1 cellular context compared by ENCODE assay signal in the genomic region with DNA sequence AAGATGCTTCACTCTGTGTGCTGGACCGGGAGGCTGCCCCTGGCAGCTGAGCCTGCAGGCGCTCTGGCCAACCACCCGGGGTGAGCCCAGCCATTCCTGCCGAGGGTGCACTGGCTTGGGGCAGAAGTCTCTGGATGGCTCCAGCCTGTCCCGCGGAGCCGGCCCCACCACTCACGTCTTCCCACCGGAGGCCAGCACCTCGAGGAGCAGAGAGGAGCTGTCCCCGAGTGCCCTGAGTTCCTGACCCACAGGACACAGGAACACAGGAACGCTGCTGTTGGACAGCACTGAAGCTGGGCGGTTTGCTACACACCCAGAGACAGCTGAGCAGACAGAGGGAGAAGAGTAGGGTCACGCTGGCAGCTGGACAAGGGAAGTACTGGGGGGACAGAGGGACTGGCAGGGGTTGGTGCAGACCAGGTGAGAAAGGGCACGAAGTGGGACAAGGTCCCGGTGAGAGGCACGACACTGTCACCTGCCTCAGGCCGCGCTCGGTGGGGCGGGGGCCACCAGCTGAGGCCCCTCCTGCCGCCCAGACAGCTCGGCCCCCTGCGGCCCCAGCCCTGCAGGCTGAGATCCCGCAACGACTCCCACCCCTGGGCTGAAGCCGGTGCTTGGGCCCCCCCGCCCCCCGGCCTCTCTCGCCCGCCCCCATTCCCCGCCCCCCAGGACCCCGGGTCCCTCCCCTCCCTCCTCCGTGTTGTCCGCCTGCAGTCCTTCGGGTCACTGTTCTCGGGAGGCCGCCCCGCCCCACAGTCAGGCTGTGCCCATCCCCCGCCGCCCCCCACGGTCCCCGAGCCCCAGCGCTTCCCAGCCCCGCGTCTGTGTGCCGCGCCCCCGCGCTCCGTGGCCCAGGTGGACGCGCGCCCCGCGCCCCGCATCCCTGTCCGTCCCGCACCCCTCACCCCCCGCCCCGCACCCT.
TF ChIP-seq lines count a peak whose summit lies in the region.

No MANE protein-coding gene starts in this region.

TF ChIP-seq in HepG2, 621 proteins besides CTCF, POLR2A, EP300 and RAD21 (continues in another document):
- TF ChIP-seq TAF15 (IDR thresholded peaks at IDR 0.05; ENCODE audit: low read depth, low read length, poor library complexity, severe bottlenecking) (no peak), ZSCAN21 (CRISPR knock-in tag; IDR thresholded peaks at IDR 0.05; ENCODE audit: borderline replicate concordance) (no peak; the same call in 1 of the 2 replicates), HMGXB3 (CRISPR knock-in tag; IDR thresholded peaks at IDR 0.05; ENCODE audit: borderline replicate concordance) (no peak), YY1 (IDR thresholded peaks at IDR 0.05; ENCODE audit: insufficient read depth, insufficient replicate concordance, low read depth, low read length) (no peak), ZNF607 (CRISPR knock-in tag; IDR thresholded peaks at IDR 0.05; ENCODE audit: borderline replicate concordance) (no peak), ZNF713 (CRISPR knock-in tag; IDR thresholded peaks at IDR 0.05) (no peak), MAF1 (CRISPR knock-in tag; IDR thresholded peaks at IDR 0.05; ENCODE audit: borderline replicate concordance) (0 out of 2 replicates have a peak, but pooled peaks have one; percentile 41), MATR3 (CRISPR knock-in tag; IDR thresholded peaks at IDR 0.05) (no peak), REXO4 (CRISPR knock-in tag; IDR thresholded peaks at IDR 0.05; ENCODE audit: borderline replicate concordance) (no peak), MAFG (CRISPR knock-in tag; IDR thresholded peaks at IDR 0.05) (no peak), ZBTB20 (CRISPR knock-in tag; IDR thresholded peaks at IDR 0.05; ENCODE audit: borderline replicate concordance, low read depth) (no peak), TFE3 (CRISPR knock-in tag; IDR thresholded peaks at IDR 0.05) (no peak), THAP7 (CRISPR knock-in tag; IDR thresholded peaks at IDR 0.05) (no peak), RXRA (CRISPR knock-in tag; IDR thresholded peaks at IDR 0.05) (peak; percentile 16; the same call in 1 of the 2 replicates), NFIC (IDR thresholded peaks at IDR 0.05; ENCODE audit: low read length) (no peak), EZH2 (conservative IDR thresholded peaks at IDR 0.05; ENCODE audit: low read depth, low read length) (no peak), SIN3A (IDR thresholded peaks at IDR 0.05; ENCODE audit: borderline replicate concordance, low read depth, low read length) (peak; percentile 42; the same call in 1 of the 2 replicates), KLF15 (CRISPR knock-in tag; IDR thresholded peaks at IDR 0.05; ENCODE audit: borderline replicate concordance) (no peak), ZNF687 (CRISPR knock-in tag; IDR thresholded peaks at IDR 0.05) (peak; percentile 62), ARID4A (CRISPR knock-in tag; IDR thresholded peaks at IDR 0.05; ENCODE audit: borderline replicate concordance) (no peak), UBTF (CRISPR knock-in tag; IDR thresholded peaks at IDR 0.05) (peak; percentile 64), MLLT10 (CRISPR knock-in tag; IDR thresholded peaks at IDR 0.05) (no peak)
- TF ChIP-seq, protein P1, sequence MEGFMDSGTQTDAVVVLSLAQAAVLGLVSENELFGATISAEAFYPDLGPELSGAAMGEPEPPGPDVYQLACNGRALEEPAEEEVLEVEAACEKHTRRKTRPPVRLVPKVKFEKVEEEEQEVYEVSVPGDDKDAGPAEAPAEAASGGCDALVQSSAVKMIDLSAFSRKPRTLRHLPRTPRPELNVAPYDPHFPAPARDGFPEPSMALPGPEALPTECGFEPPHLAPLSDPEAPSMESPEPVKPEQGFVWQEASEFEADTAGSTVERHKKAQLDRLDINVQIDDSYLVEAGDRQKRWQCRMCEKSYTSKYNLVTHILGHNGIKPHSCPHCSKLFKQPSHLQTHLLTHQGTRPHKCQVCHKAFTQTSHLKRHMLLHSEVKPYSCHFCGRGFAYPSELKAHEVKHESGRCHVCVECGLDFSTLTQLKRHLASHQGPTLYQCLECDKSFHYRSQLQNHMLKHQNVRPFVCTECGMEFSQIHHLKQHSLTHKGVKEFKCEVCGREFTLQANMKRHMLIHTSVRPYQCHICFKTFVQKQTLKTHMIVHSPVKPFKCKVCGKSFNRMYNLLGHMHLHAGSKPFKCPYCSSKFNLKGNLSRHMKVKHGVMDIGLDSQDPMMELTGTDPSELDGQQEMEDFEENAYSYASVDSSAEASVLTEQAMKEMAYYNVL (CRISPR knock-in tag; IDR thresholded peaks at IDR 0.05; ENCODE audit: borderline replicate concordance), result no peak
- TF ChIP-seq, protein P2, sequence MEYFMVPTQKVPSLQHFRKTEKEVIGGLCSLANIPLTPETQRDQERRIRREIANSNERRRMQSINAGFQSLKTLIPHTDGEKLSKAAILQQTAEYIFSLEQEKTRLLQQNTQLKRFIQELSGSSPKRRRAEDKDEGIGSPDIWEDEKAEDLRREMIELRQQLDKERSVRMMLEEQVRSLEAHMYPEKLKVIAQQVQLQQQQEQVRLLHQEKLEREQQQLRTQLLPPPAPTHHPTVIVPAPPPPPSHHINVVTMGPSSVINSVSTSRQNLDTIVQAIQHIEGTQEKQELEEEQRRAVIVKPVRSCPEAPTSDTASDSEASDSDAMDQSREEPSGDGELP (IDR thresholded peaks at IDR 0.05; ENCODE audit: borderline replicate concordance, low read depth), result peak; percentile 69; the same call in 1 of the 2 replicates
- TF ChIP-seq, protein P3, sequence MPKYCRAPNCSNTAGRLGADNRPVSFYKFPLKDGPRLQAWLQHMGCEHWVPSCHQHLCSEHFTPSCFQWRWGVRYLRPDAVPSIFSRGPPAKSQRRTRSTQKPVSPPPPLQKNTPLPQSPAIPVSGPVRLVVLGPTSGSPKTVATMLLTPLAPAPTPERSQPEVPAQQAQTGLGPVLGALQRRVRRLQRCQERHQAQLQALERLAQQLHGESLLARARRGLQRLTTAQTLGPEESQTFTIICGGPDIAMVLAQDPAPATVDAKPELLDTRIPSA (CRISPR knock-in tag; IDR thresholded peaks at IDR 0.05; ENCODE audit: borderline replicate concordance), result no peak
